In genomic region chr14:23559010-23559920, GRCh38 we compare ENCODE assay signal across 8 cellular contexts. TPM values are rescaled to one million over a fixed set of nuclear protein-coding genes. Genes with fewer than 3 reads are reported as not detected.
DNase-seq lines count a peak whose midpoint lies in the region; ATAC-seq lines count a peak whose summit lies in the region.

No MANE protein-coding gene starts in this region.

- intact Hi-C loops in Right ventricle myocardium superior (cut with DNase I): no loop called here
- intact Hi-C loops in Right ventricle myocardium inferior (cut with DNase I): loop anchor here (5.0 kb wide), 1 partner anchor 237 kb away; the partner anchor contains the start of gene PABPN1

- H3K36me3 Mint-ChIP-seq in activated T-cell treated with anti-CD3 and anti-CD28 coated beads, Interleukin-2, amount 50 U/mL, for 4 hours (ENCODE audit: insufficient read depth): peaks cover 32% of the 10 kb centered on the region

- H3K4me1 Mint-ChIP-seq in activated T-cell treated with anti-CD3 and anti-CD28 coated beads, Interleukin-2, amount 50 U/mL, for 4 hours (ENCODE audit: low read depth): peaks cover 29% of the 10 kb centered on the region

- H3K27me3 Mint-ChIP-seq in activated T-cell treated with anti-CD3 and anti-CD28 coated beads, Interleukin-2, amount 50 U/mL, for 4 hours (ENCODE audit: low read depth): no peaks in the 10 kb centered on the region

- DNase-seq in Right ventricle myocardium superior: peak; percentile 70
- DNase-seq in Right ventricle myocardium inferior (ENCODE audit: missing footprints): no peak
- peak; percentile 78 for DNase-seq in NCI-H82 (lab: John Stamatoyannopoulos, UW)
- peak; percentile 66 for DNase-seq in activated T-cell treated with anti-CD3 and anti-CD28 coated beads, Interleukin-2, amount 50 U/mL, for 4 hours
- peak; percentile 49 for DNase-seq in fibroblast of the conjunctiva (ENCODE audit: low read depth)
- DNase-seq in retina: peak; percentile 67
- DNase-seq in putamen (ENCODE audit: low spot score): no peak

- no peak overlapping the region for H3K4me3 Mint-ChIP-seq in activated T-cell treated with anti-CD3 and anti-CD28 coated beads, Interleukin-2, amount 50 U/mL, for 4 hours

- H3K9me3 Mint-ChIP-seq in activated T-cell treated with anti-CD3 and anti-CD28 coated beads, Interleukin-2, amount 50 U/mL, for 4 hours: no peaks in the 10 kb centered on the region

- ATAC-seq in Right ventricle myocardium superior (ENCODE audit: poor library complexity): no peak
- no peak for ATAC-seq in Right ventricle myocardium inferior
- ATAC-seq in activated T-cell treated with anti-CD3 and anti-CD28 coated beads, Interleukin-2, amount 50 U/mL, for 4 hours: no peak
- no peak for ATAC-seq in GM19351 (IDR thresholded peaks at IDR 0.05; ENCODE audit: unreplicated experiment)

RNA-seq across cellular contexts. Expression of gene THTPA, which starts 3.2 kb away (rescaled TPM):
- total RNA-seq in Right ventricle myocardium superior (15.4 TPM), Right ventricle myocardium inferior (16.0 TPM)
- 10 to 100 TPM; 17.1 to 18.8 (median 17.6) TPM for total RNA-seq in activated T-cell treated with anti-CD3 and anti-CD28 coated beads, Interleukin-2, amount 50 U/mL, for 4 hours

RNA-seq across cellular contexts. Expression of gene ZFHX2, which starts 7.7 kb away (rescaled TPM):
- total RNA-seq in Right ventricle myocardium superior: 0.97 TPM
- total RNA-seq in Right ventricle myocardium inferior: 0.60 TPM
- 1 to 10 TPM in 2 of 3 donors, under 1 TPM in 1; 0.58 to 1.1 (median 1.1) TPM for total RNA-seq in activated T-cell treated with anti-CD3 and anti-CD28 coated beads, Interleukin-2, amount 50 U/mL, for 4 hours

RNA-seq across cellular contexts. Expression of gene AP1G2, which starts 8.3 kb away (rescaled TPM):
- 10.7 TPM for total RNA-seq in Right ventricle myocardium superior
- 15.5 TPM for total RNA-seq in Right ventricle myocardium inferior
- 100 to 1,000 TPM in 2 of 3 donors, 10 to 100 TPM in 1; 86.9 to 113 (median 108) TPM for total RNA-seq in activated T-cell treated with anti-CD3 and anti-CD28 coated beads, Interleukin-2, amount 50 U/mL, for 4 hours

RNA-seq across cellular contexts. Expression of gene JPH4, which starts 19.3 kb away (rescaled TPM):
- total RNA-seq in Right ventricle myocardium superior: 0.13 TPM
- total RNA-seq in Right ventricle myocardium inferior: 0.24 TPM
- under 1 TPM; 0.11 to 0.27 (median 0.13) TPM for total RNA-seq in activated T-cell treated with anti-CD3 and anti-CD28 coated beads, Interleukin-2, amount 50 U/mL, for 4 hours

Comparison
In these comparisons a context has a peak if more than half of its experiments do, and no peak if none do; other contexts are left out.
1. DNase-seq: peak in Right ventricle myocardium superior (single experiment), NCI-H82 (single experiment), activated T-cell treated with anti-CD3 and anti-CD28 coated beads, Interleukin-2, amount 50 U/mL, for 4 hours (single experiment), fibroblast of the conjunctiva (single experiment) and retina (single experiment); none in Right ventricle myocardium inferior (single experiment) and putamen (single experiment).